In the genomic region with DNA sequence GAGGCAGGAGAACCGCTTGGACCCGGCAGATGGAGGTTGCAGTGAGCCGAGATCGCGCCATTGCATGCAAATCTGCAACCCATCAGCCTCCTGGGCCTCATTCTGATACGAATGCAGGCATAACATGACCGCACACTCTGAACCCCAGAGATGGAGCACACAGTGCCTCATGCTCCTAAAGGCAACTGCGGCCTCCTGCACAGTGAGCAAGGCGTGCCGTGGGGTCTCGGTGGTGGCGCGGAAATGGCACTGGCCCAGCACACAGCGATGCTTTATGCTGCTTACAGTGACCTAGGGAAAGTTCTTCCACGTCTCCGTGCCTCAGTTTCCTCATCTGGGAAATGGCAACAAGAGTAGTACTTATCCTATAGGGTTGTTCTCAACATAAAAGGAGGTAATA, we compare ENCODE assay signal across 9 cellular contexts. TPM values are rescaled to one million over a fixed set of nuclear protein-coding genes. Genes with fewer than 3 reads are reported as not detected.
A peak's percentile ranks its signal among the peaks of the same experiment; 100 is the strongest.
DNase-seq lines count a peak whose midpoint lies in the region; ATAC-seq, FAIRE-seq and TF ChIP-seq lines count a peak whose summit lies in the region.
"Had no signal": no experiment of that assay in that cellular context is flagged by ENCODE, and none has a peak within 500 bp of the region (broad histone marks: within the 10 kb centered on the region; RNA-seq: fewer than 3 reads in every experiment).

No MANE protein-coding gene starts in this region.

- H3T11ph ChIP-seq in H9 (ENCODE audit: low read length): no peak overlapping the region

- no peaks in the 10 kb centered on the region for H3K27me3 ChIP-seq in OCI-LY1 (ENCODE audit: insufficient read depth, low read length)
- H3K27me3 ChIP-seq in H9 (ENCODE audit: insufficient read depth, low read length): no peaks in the 10 kb centered on the region

- intact Hi-C loops in kidney (cut with DNase I): loop anchor here (10.0 kb wide), 1 partner anchor 102 kb away; no protein-coding TSS in a partner anchor

- H3K36me3 ChIP-seq in OCI-LY1 (ENCODE audit: insufficient read depth, low read length): no peaks in the 10 kb centered on the region
- H3K36me3 ChIP-seq in kidney (ENCODE audit: control insufficient read depth in 1 of 2, insufficient read depth in 2 of 2, low read length in 2 of 2): no peaks in the 10 kb centered on the region

- H4K91ac ChIP-seq in H9 (ENCODE audit: insufficient read length, low read depth, low read length): no peak overlapping the region

- no peak overlapping the region for H3K18ac ChIP-seq in H9 (ENCODE audit: insufficient read length, low read depth, low read length)

- no peak overlapping the region for H3K4ac ChIP-seq in H9 (ENCODE audit: low read depth, low read length)

- TF ChIP-seq CTCF in OCI-LY1 (IDR thresholded peaks at IDR 0.05; ENCODE audit: low read length): no peak
- no peak for TF ChIP-seq CTCF in kidney (IDR thresholded peaks at IDR 0.05; ENCODE audit: borderline replicate concordance, extremely low read depth, insufficient read depth)
- no peak for TF ChIP-seq CTCF in H9 (conservative IDR thresholded peaks at IDR 0.05)

- H2AFZ ChIP-seq in OCI-LY1 (ENCODE audit: low read length) (no peak overlapping the region), H9 (ENCODE audit: low read length) (no peak overlapping the region)

- no peak overlapping the region for H2BK12ac ChIP-seq in H9 (ENCODE audit: insufficient read length, low read depth, low read length)

- no peaks in the 10 kb centered on the region for H3K27me3 Mint-ChIP-seq in stimulated activated naive CD8-positive, alpha-beta T cell treated with anti-CD3 and anti-CD28 coated beads, Interleukin-15, Interleukin-2, amounts not matched to agents 100 ng/mL and 50 ng/mL, for 24 hours
- no peaks in the 10 kb centered on the region for H3K27me3 Mint-ChIP-seq in stimulated activated naive CD8-positive, alpha-beta T cell treated with anti-CD3 and anti-CD28 coated beads, Interleukin-15, amount 100 ng/mL, for 72 hours
- H3K27me3 Mint-ChIP-seq in effector memory CD8-positive, alpha-beta T cell: peaks cover 0 to 8% of the 10 kb centered on the region in 2 donors
- 0 out of 2 replicates have a peak, but pooled peaks cover 4% of the 10 kb centered on the region for H3K27me3 Mint-ChIP-seq in H9 (ENCODE audit: low read depth)

- no peak overlapping the region for H3K14ac ChIP-seq in H9 (ENCODE audit: insufficient read depth, low read length)

- no peak overlapping the region for H2BK5ac ChIP-seq in H9 (ENCODE audit: insufficient read length, low read length)

- H3K4me1 ChIP-seq in OCI-LY1 (ENCODE audit: insufficient read depth, low read length, severe bottlenecking) (peaks cover 31% of the 10 kb centered on the region), kidney (ENCODE audit: control insufficient read depth in 1 of 2, insufficient read depth in 1 of 2, low read depth in 1 of 2, low read length in 2 of 2) (peaks cover 16 to 20% of the 10 kb centered on the region in 2 donors), H9 (ENCODE audit: insufficient read depth, low read length) (no peaks in the 10 kb centered on the region)

- no peak overlapping the region for H3K4me3 ChIP-seq in OCI-LY1 (ENCODE audit: low read depth, low read length, poor library complexity, severe bottlenecking)
- H3K4me3 ChIP-seq in kidney (ENCODE audit: low read length in 2 of 2): no peak overlapping the region

- WGBS in H9 (ENCODE audit: extremely low coverage, insufficient read length, low lambda C conversion rate): no CpG with 5 or more reads among the region's 16 CpGs

- peak overlapping the region; percentile 98 for H3K27ac Mint-ChIP-seq in stimulated activated naive CD8-positive, alpha-beta T cell treated with anti-CD3 and anti-CD28 coated beads, Interleukin-15, Interleukin-2, amounts not matched to agents 100 ng/mL and 50 ng/mL, for 24 hours
- H3K27ac Mint-ChIP-seq in stimulated activated naive CD8-positive, alpha-beta T cell treated with anti-CD3 and anti-CD28 coated beads, Interleukin-15, amount 100 ng/mL, for 72 hours: no peak overlapping the region
- peak overlapping the region in 1 of 2 donors; percentile 87 for H3K27ac Mint-ChIP-seq in effector memory CD8-positive, alpha-beta T cell
- no peak overlapping the region; a peak in 1 of 7 replicates for H3K27ac Mint-ChIP-seq in H9

- H3K4me2 ChIP-seq in OCI-LY1 (ENCODE audit: low read length): 0 out of 2 replicates have a peak overlapping the region, but pooled peaks have one; percentile 7
- H3K4me2 ChIP-seq in H9 (ENCODE audit: insufficient read depth, insufficient read length, low read length): no peak overlapping the region

- no peak for DNase-seq in stimulated activated naive CD8-positive, alpha-beta T cell treated with anti-CD3 and anti-CD28 coated beads, Interleukin-15, amount 100 ng/mL, for 72 hours
- DNase-seq in kidney (peak; percentile 43), GOT3 (lab: John Stamatoyannopoulos, UW) (no peak), H9 (no peak)
- DNase-seq in effector memory CD8-positive, alpha-beta T cell: no peak
- DNase-seq: NCI-H510A had no signal

- no peaks in the 10 kb centered on the region for H4K20me1 ChIP-seq in OCI-LY1 (ENCODE audit: insufficient read depth, low read length)
- no peaks in the 10 kb centered on the region for H4K20me1 ChIP-seq in H9 (ENCODE audit: control insufficient read depth, insufficient read depth, insufficient read length)

- no peaks in the 10 kb centered on the region for H3K9me2 ChIP-seq in OCI-LY1 (ENCODE audit: low read depth, low read length)

- no peaks in the 10 kb centered on the region for H3K9me3 Mint-ChIP-seq in stimulated activated naive CD8-positive, alpha-beta T cell treated with anti-CD3 and anti-CD28 coated beads, Interleukin-15, Interleukin-2, amounts not matched to agents 100 ng/mL and 50 ng/mL, for 24 hours
- no peaks in the 10 kb centered on the region for H3K9me3 Mint-ChIP-seq in stimulated activated naive CD8-positive, alpha-beta T cell treated with anti-CD3 and anti-CD28 coated beads, Interleukin-15, amount 100 ng/mL, for 72 hours
- no peaks in the 10 kb centered on the region for H3K9me3 Mint-ChIP-seq in effector memory CD8-positive, alpha-beta T cell
- H3K9me3 Mint-ChIP-seq in H9: no peaks in the 10 kb centered on the region
- H3K9me3 Mint-ChIP-seq: HFFc6 had no signal

- H3F3A ChIP-seq in OCI-LY1 (ENCODE audit: insufficient read depth, low read length): no peaks in the 10 kb centered on the region

- no peak overlapping the region for H3K4me3 Mint-ChIP-seq in stimulated activated naive CD8-positive, alpha-beta T cell treated with anti-CD3 and anti-CD28 coated beads, Interleukin-15, Interleukin-2, amounts not matched to agents 100 ng/mL and 50 ng/mL, for 24 hours
- no peak overlapping the region for H3K4me3 Mint-ChIP-seq in stimulated activated naive CD8-positive, alpha-beta T cell treated with anti-CD3 and anti-CD28 coated beads, Interleukin-15, amount 100 ng/mL, for 72 hours
- no peak overlapping the region for H3K4me3 Mint-ChIP-seq in effector memory CD8-positive, alpha-beta T cell
- H3K4me3 Mint-ChIP-seq in H9: no peak overlapping the region

- H2BK120ac ChIP-seq in H9 (ENCODE audit: low read depth, low read length, poor library complexity, severe bottlenecking): no peak overlapping the region

- no peaks in the 10 kb centered on the region for H3K9me3 ChIP-seq in OCI-LY1 (ENCODE audit: low read length)
- H3K9me3 ChIP-seq in kidney (ENCODE audit: control insufficient read depth in 1 of 2, low read length in 2 of 2): no peaks in the 10 kb centered on the region
- no peaks in the 10 kb centered on the region for H3K9me3 ChIP-seq in H9 (ENCODE audit: control insufficient read depth, low read depth, low read length)

- no peak overlapping the region for H2BK15ac ChIP-seq in H9 (ENCODE audit: low read depth, low read length)

- no peak for FAIRE-seq in kidney (lab: Jason Lieb, UNC)

- no peak overlapping the region for H2AK5ac ChIP-seq in H9 (ENCODE audit: insufficient read length, low read length)

- no peak overlapping the region for H4K8ac ChIP-seq in H9 (replicated peaks; ENCODE audit: insufficient read length, low read depth, low read length)

- H3K36me3 Mint-ChIP-seq in stimulated activated naive CD8-positive, alpha-beta T cell treated with anti-CD3 and anti-CD28 coated beads, Interleukin-15, Interleukin-2, amounts not matched to agents 100 ng/mL and 50 ng/mL, for 24 hours (ENCODE audit: low read depth): peaks cover 18% of the 10 kb centered on the region
- peaks cover 14% of the 10 kb centered on the region for H3K36me3 Mint-ChIP-seq in effector memory CD8-positive, alpha-beta T cell (ENCODE audit: insufficient read depth)
- no peaks in the 10 kb centered on the region; a peak in 2 of 7 replicates for H3K36me3 Mint-ChIP-seq in H9 (ENCODE audit: insufficient read depth in 1 of 3, low read depth in 3 of 3)

- peaks cover 4% of the 10 kb centered on the region for H3K23me2 ChIP-seq in H9 (ENCODE audit: insufficient read length, low read depth, low read length, poor library complexity, severe bottlenecking)

- H3K79me2 ChIP-seq in OCI-LY1 (ENCODE audit: insufficient read depth, low read length): no peaks in the 10 kb centered on the region
- H3K79me2 ChIP-seq in H9 (ENCODE audit: insufficient read depth, low read length): no peaks in the 10 kb centered on the region

- no peak overlapping the region for H3K23ac ChIP-seq in H9 (ENCODE audit: insufficient read length, low read depth, low read length)

- no peak overlapping the region for H3K56ac ChIP-seq in H9 (ENCODE audit: insufficient read length, low read depth, low read length)

- peaks cover 40% of the 10 kb centered on the region for H3K4me1 Mint-ChIP-seq in stimulated activated naive CD8-positive, alpha-beta T cell treated with anti-CD3 and anti-CD28 coated beads, Interleukin-15, Interleukin-2, amounts not matched to agents 100 ng/mL and 50 ng/mL, for 24 hours (ENCODE audit: low read depth)
- H3K4me1 Mint-ChIP-seq in stimulated activated naive CD8-positive, alpha-beta T cell treated with anti-CD3 and anti-CD28 coated beads, Interleukin-15, amount 100 ng/mL, for 72 hours: peaks cover 39% of the 10 kb centered on the region
- H3K4me1 Mint-ChIP-seq in effector memory CD8-positive, alpha-beta T cell (ENCODE audit: low read depth in 2 of 2): peaks cover 31 to 43% of the 10 kb centered on the region in 2 donors
- peaks cover 24 to 32% of the 10 kb centered on the region in 2 experiments for H3K4me1 Mint-ChIP-seq in H9

- H3K9ac ChIP-seq in OCI-LY1 (ENCODE audit: low read length) (no peak overlapping the region), kidney (ENCODE audit: low read length in 2 of 2) (no peak overlapping the region), H9 (ENCODE audit: extremely low read depth, insufficient read length, low read length) (no peak overlapping the region)

- H4K5ac ChIP-seq in H9 (ENCODE audit: insufficient read length, low read depth, low read length): no peak overlapping the region

- H2BK20ac ChIP-seq in H9 (ENCODE audit: low read depth, low read length, poor library complexity, severe bottlenecking): no peak overlapping the region

- H3K79me1 ChIP-seq in H9 (ENCODE audit: insufficient read depth, low read depth, low read length, poor library complexity, severe bottlenecking): no peaks in the 10 kb centered on the region

- H3K27ac ChIP-seq in OCI-LY1 (ENCODE audit: low read depth, low read length, poor library complexity, severe bottlenecking) (no peak overlapping the region), kidney (ENCODE audit: low read depth in 2 of 2, low read length in 2 of 2) (no peak overlapping the region), H9 (ENCODE audit: insufficient read length, low read depth, low read length) (no peak overlapping the region)

- ATAC-seq in stimulated activated naive CD8-positive, alpha-beta T cell treated with anti-CD3 and anti-CD28 coated beads, Interleukin-15, amount 100 ng/mL, for 72 hours: no peak
- no peak for ATAC-seq in effector memory CD8-positive, alpha-beta T cell (replicated peaks)

RNA-seq across cellular contexts. Expression of a gene that starts 2.0 kb away (rescaled TPM):
- total RNA-seq in kidney: 21.2 TPM
- polyA plus RNA-seq in kidney (ENCODE audit: insufficient read depth, low read depth, low replicate concordance): 27.1 TPM
- 17.2 and 17.5 TPM in 2 replicates for total RNA-seq in H9 (2021)

RNA-seq across cellular contexts. Expression of a gene that starts 51.8 kb away (rescaled TPM):
- total RNA-seq in kidney: 11.7 TPM
- 7.1 TPM for polyA plus RNA-seq in kidney (ENCODE audit: insufficient read depth, low read depth, low replicate concordance)
- total RNA-seq in H9 (2021): 4.9 and 5.0 TPM in 2 replicates
